ENCODE assay signal across 16 cellular contexts in genomic region chr7:2200584-2200980, GRCh38.
"Had no signal": no experiment of that assay in that cellular context is flagged by ENCODE, and none has a peak within 500 bp of the region (broad histone marks: within the 10 kb centered on the region; RNA-seq: fewer than 3 reads in every experiment).

No MANE protein-coding gene starts in this region.

- ATAC-seq: activated CD8-positive, alpha-beta T cell treated with anti-CD3 and anti-CD28 coated beads, Interleukin-2, amount 10 ng/mL, durations not matched to agents 7 days and 5 days; activated T-cell treated with anti-CD3 and anti-CD28 coated beads, Interleukin-2, amount 50 U/mL, for 4 hours; body of pancreas; mucosa of descending colon; SK-N-SH treated with all-trans-retinoic acid at 6 μM for 48 hours had no signal

- H3K36me3 ChIP-seq: cardiac muscle cell had no signal

- H3K4me3 ChIP-seq: body of pancreas, cardiac muscle cell, mucosa of descending colon had no signal

- H3K27ac ChIP-seq: body of pancreas, cardiac muscle cell, VCaP had no signal

- DNase-seq: activated CD4-positive, alpha-beta T cell treated with anti-CD3 and anti-CD28 coated beads for 1 hour; activated CD4-positive, alpha-beta T cell treated with anti-CD3 and anti-CD28 coated beads, Interleukin-2, amount 50 U/mL, for 1 hour; activated CD8-positive, alpha-beta memory T cell treated with anti-CD3 and anti-CD28 coated beads, Interleukin-2, amount 50 U/mL, for 4 hours; activated CD8-positive, alpha-beta T cell treated with anti-CD3 and anti-CD28 coated beads, Interleukin-2, amount 10 ng/mL, durations not matched to agents 7 days and 5 days; activated naive CD4-positive, alpha-beta T cell treated with anti-CD3 and anti-CD28 coated beads, Interleukin-2, amount 10 ng/mL, durations not matched to agents 7 days and 5 days; activated T-cell treated with anti-CD3 and anti-CD28 coated beads, Interleukin-2, amount 50 U/mL, for 4 hours; anterior cingulate cortex; body of pancreas; foreskin fibroblast; mesenchymal stem cell; mucosa of descending colon; stimulated activated CD4-positive, alpha-beta T cell treated with anti-CD3 and anti-CD28 coated beads, Interleukin-4, amount 100 ng/mL, for 24 hours; stimulated activated naive CD4-positive, alpha-beta T cell treated with Interleukin-2 at 50 U/mL for 16 hours had no signal

- H3K27me3 ChIP-seq: body of pancreas, cardiac muscle cell had no signal

- H3K9me3 ChIP-seq: body of pancreas had no signal

- H3K4me1 ChIP-seq: body of pancreas had no signal
